In genomic region chr1:219066098-219066497, GRCh38 we compare ENCODE assay signal across 1 cellular context.
TF ChIP-seq lines count a peak whose summit lies in the region.

No MANE protein-coding gene starts in this region.

TF ChIP-seq in K562, 482 proteins besides CTCF, POLR2A, EP300 and RAD21 (continued from another document):
- TF ChIP-seq ZBTB40 (IDR thresholded peaks at IDR 0.05) (no peak), ZBTB40 (CRISPR knock-in tag; IDR thresholded peaks at IDR 0.05) (no peak), MEF2A (IDR thresholded peaks at IDR 0.05; ENCODE audit: control insufficient read depth, low read depth, low read length) (no peak), TCF3 (CRISPR knock-in tag; IDR thresholded peaks at IDR 0.05) (no peak)
